17 cellular contexts compared by ENCODE assay signal in the genomic region with DNA sequence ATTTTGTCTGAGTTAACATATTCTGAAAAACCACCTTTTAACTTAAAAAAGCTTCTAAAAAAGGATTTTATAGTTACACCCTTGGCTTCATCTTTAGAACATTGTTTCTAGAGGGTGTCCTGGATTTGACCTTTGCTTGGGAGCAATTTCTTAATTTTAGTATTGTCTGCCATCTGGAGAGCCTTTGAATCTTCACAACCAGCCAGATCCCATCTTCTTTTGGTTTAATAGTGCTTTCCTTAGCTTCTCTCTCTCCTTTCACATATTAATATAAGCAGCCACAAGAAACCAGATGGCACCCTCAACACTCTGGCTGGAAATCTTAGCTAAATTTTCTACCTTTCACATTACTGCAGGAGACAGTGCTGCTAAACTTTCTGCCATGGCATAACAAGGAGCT.
A peak's percentile ranks its signal among the peaks of the same experiment; 100 is the strongest.
DNase-seq lines count a peak whose midpoint lies in the region; ATAC-seq and TF ChIP-seq lines count a peak whose summit lies in the region.
"Had no signal": no experiment of that assay in that cellular context is flagged by ENCODE, and none has a peak within 500 bp of the region (broad histone marks: within the 10 kb centered on the region; RNA-seq: fewer than 3 reads in every experiment).

No MANE protein-coding gene starts in this region.

- no peak overlapping the region for H3K4me3 Mint-ChIP-seq in HFFc6
- H3K4me3 Mint-ChIP-seq: CD14-positive monocyte; CD4-positive, alpha-beta memory T cell had no signal

- ATAC-seq in left colon = no peak
- ATAC-seq: K562 had no signal

- H3K27ac Mint-ChIP-seq in HFFc6 = peak overlapping the region; percentile 85; the same call in 1 of the 2 replicates
- H3K27ac Mint-ChIP-seq: CD14-positive monocyte; CD4-positive, alpha-beta memory T cell had no signal

- H3K9me3 Mint-ChIP-seq in HFFc6 = peaks cover 16% of the 10 kb centered on the region

- peaks cover 29% of the 10 kb centered on the region for H3K36me3 Mint-ChIP-seq in HFFc6 (ENCODE audit: low read depth)
- H3K36me3 Mint-ChIP-seq: CD14-positive monocyte; CD4-positive, alpha-beta memory T cell had no signal

- H3K9me3 ChIP-seq in WERI-Rb-1 (ENCODE audit: severe bottlenecking) = peaks cover 4% of the 10 kb centered on the region
- H3K9me3 ChIP-seq: BLaER1 had no signal

- H3K4me3 ChIP-seq in ACC112 (ENCODE audit: low read depth, low read length) (no peak overlapping the region), WERI-Rb-1 (ENCODE audit: low read depth, low read length) (no peak overlapping the region), fibroblast of the aortic adventitia (ENCODE audit: low read depth, low read length) (no peak overlapping the region)
- H3K4me3 ChIP-seq: BLaER1, K562 had no signal

- peaks cover 46% of the 10 kb centered on the region for H3K4me1 ChIP-seq in ACC112 (ENCODE audit: control insufficient read depth, insufficient read depth, low read length, unreplicated experiment)
- H3K4me1 ChIP-seq: BLaER1 had no signal

- no peak for TF ChIP-seq CTCF in HFFc6 (IDR thresholded peaks at IDR 0.05)
- no peak for TF ChIP-seq CTCF in WERI-Rb-1 (IDR thresholded peaks at IDR 0.05; ENCODE audit: low read depth, low read length)
- TF ChIP-seq CTCF in fibroblast of the aortic adventitia (IDR thresholded peaks at IDR 0.05; ENCODE audit: insufficient read depth, low read length) = no peak

- H2AFZ ChIP-seq in ACC112 (ENCODE audit: low read length, unreplicated experiment) = no peak overlapping the region

- intact Hi-C loops in left colon (cut with DNase I, micrococcal nuclease) = no loop called here

- H3K27ac ChIP-seq in ACC112 (ENCODE audit: low read depth, low read length) (peak overlapping the region; percentile 100), WERI-Rb-1 (peak overlapping the region; percentile 17; the same call in 1 of the 2 replicates)
- H3K27ac ChIP-seq: BLaER1 had no signal

- H3K36me3 ChIP-seq in ACC112 (ENCODE audit: insufficient read depth, low read length) = no peaks in the 10 kb centered on the region
- H3K36me3 ChIP-seq in WERI-Rb-1 = no peaks in the 10 kb centered on the region
- H3K36me3 ChIP-seq: BLaER1 had no signal

- H3K4me1 Mint-ChIP-seq in HFFc6 (ENCODE audit: low read depth) = peaks cover 68% of the 10 kb centered on the region
- H3K4me1 Mint-ChIP-seq: CD14-positive monocyte; CD4-positive, alpha-beta memory T cell had no signal

- H3K27me3 ChIP-seq in ACC112 (ENCODE audit: insufficient read depth, low read length) (no peaks in the 10 kb centered on the region), WERI-Rb-1 (ENCODE audit: insufficient read depth, low read depth, severe bottlenecking) (no peaks in the 10 kb centered on the region)
- H3K27me3 ChIP-seq: BLaER1 had no signal

- H3K79me2 ChIP-seq in ACC112 (ENCODE audit: control insufficient read depth, insufficient read depth, low read length, unreplicated experiment) = no peaks in the 10 kb centered on the region

- DNase-seq in HFFc6 = no peak
- no peak for DNase-seq in WERI-Rb-1
- DNase-seq in fibroblast of the aortic adventitia (ENCODE audit: low read depth) = peak; percentile 42
- no peak for DNase-seq in left colon
- DNase-seq in hepatic stellate cell (ENCODE audit: low spot score) = no peak
- no peak for DNase-seq in NCI-H146 (lab: John Stamatoyannopoulos, UW)
- DNase-seq in iPS-NIHi11 (ENCODE audit: low spot score) = no peak
- DNase-seq: CD4-positive, alpha-beta memory T cell; DMS153; DMS79; GDM1; GOT3; H7 had no signal

- H3K27me3 Mint-ChIP-seq in HFFc6 (ENCODE audit: insufficient read depth) = peaks cover 3% of the 10 kb centered on the region
